In the genomic region with DNA sequence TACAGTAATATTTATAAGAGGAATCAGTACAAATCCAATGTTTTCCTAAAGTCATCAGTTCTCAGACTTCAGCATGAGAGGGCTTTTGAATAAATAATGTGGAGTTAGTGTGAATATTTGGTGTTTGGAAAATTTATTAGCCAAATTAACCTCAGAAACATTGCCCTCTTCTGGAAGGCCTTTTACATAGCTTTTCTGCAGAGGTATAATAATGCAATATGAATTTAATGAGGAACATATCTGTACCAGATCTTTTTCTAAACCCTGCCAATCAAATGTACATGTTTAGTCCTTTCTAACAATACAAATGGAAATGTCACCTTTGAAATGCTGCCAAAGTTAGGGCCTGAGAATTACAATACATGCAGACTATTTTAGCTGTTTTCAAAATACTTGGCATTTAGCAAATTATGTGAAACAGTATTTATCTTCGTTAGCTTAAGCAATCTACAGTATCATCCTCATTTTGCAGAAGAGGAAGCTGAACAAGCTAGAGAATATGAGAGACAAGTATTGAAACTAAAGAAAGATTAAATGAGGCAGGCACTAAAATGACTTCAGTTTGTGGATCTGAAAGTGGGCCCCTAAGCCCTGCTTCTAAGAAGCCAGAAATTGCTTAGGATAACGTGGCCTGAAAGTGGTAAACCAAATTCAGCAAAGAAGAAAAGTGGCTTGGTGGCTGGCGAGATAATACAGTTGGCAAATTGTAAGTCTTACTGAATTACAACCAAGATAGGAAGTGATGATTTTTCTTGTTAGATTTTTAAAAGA, we compare ENCODE assay signal across 1 cellular context.
TF ChIP-seq lines count a peak whose summit lies in the region.

No MANE protein-coding gene starts in this region.

TF ChIP-seq in IMR-90, 13 proteins besides CTCF, POLR2A, EP300 and RAD21:
- peak; percentile 53; the same call in 1 of the 2 replicates for TF ChIP-seq SMC3 (IDR thresholded peaks at IDR 0.05; ENCODE audit: low read depth, low read length)
- no peak for TF ChIP-seq RFX5 (IDR thresholded peaks at IDR 0.05; ENCODE audit: low read depth, low read length)
TF ChIP-seq in IMR-90: peak in this region for 1.
